ENCODE assay signal across 16 cellular contexts in genomic region chr5:118017536-118017935, GRCh38.
"Had no signal": no experiment of that assay in that cellular context is flagged by ENCODE, and none has a peak within 500 bp of the region (broad histone marks: within the 10 kb centered on the region; RNA-seq: fewer than 3 reads in every experiment).

No MANE protein-coding gene starts in this region.

- H3K9me3 ChIP-seq: gastrocnemius medialis, left ventricle myocardium inferior, lower lobe of right lung, neutrophil had no signal

- H3K4me3 ChIP-seq: coronary artery, gastrocnemius medialis, left ventricle myocardium inferior, lower lobe of right lung, smooth muscle cell had no signal

- H3K4me3 Mint-ChIP-seq: naive B cell; nephron progenitor cell; stimulated activated memory B cell treated with anti-CD40 and anti-IgM and Interleukin-4, amounts not matched to agents 10 μg/mL and 1 μg/mL and 100 μg/mL, for 72 hours; stimulated activated naive CD8-positive, alpha-beta T cell treated with anti-CD3 and anti-CD28 coated beads, Interleukin-15, Interleukin-2, amounts not matched to agents 100 ng/mL and 50 ng/mL, for 24 hours; type B pancreatic cell had no signal

- H3K36me3 Mint-ChIP-seq: naive B cell; stimulated activated memory B cell treated with anti-CD40 and anti-IgM and Interleukin-4, amounts not matched to agents 10 μg/mL and 1 μg/mL and 100 μg/mL, for 72 hours; type B pancreatic cell had no signal

- H3K27ac ChIP-seq: coronary artery, gastrocnemius medialis, left ventricle myocardium inferior, lower lobe of right lung, neutrophil had no signal

- H3K4me2 ChIP-seq: smooth muscle cell had no signal

- H3K4me1 ChIP-seq: gastrocnemius medialis, left ventricle myocardium inferior, lower lobe of right lung had no signal

- H3K9me3 Mint-ChIP-seq: nephron progenitor cell; stimulated activated memory B cell treated with anti-CD40 and anti-IgM and Interleukin-4, amounts not matched to agents 10 μg/mL and 1 μg/mL and 100 μg/mL, for 72 hours; stimulated activated naive CD8-positive, alpha-beta T cell treated with anti-CD3 and anti-CD28 coated beads, Interleukin-15, Interleukin-2, amounts not matched to agents 100 ng/mL and 50 ng/mL, for 24 hours; type B pancreatic cell had no signal

- ATAC-seq: gastrocnemius medialis; left cardiac atrium; lower lobe of right lung; right cardiac atrium; stimulated activated memory B cell treated with anti-CD40 and anti-IgM and Interleukin-4, amounts not matched to agents 10 μg/mL and 1 μg/mL and 100 μg/mL, for 72 hours had no signal

- H3K36me3 ChIP-seq: gastrocnemius medialis, left ventricle myocardium inferior, lower lobe of right lung, neutrophil had no signal

- DNase-seq: effector CD8-positive, alpha-beta T cell; gastrocnemius medialis; left cardiac atrium; left ventricle myocardium inferior; lower lobe of right lung; mesenchymal stem cell; naive B cell; nephron progenitor cell; right cardiac atrium; stimulated activated CD4-positive, alpha-beta T cell treated with anti-CD3 and anti-CD28 coated beads, Interleukin-4, amount 100 ng/mL, for 1 hour had no signal

- H3K27ac Mint-ChIP-seq: naive B cell; nephron progenitor cell; stimulated activated memory B cell treated with anti-CD40 and anti-IgM and Interleukin-4, amounts not matched to agents 10 μg/mL and 1 μg/mL and 100 μg/mL, for 72 hours; stimulated activated naive CD8-positive, alpha-beta T cell treated with anti-CD3 and anti-CD28 coated beads, Interleukin-15, Interleukin-2, amounts not matched to agents 100 ng/mL and 50 ng/mL, for 24 hours; type B pancreatic cell had no signal

- H3K27me3 Mint-ChIP-seq: naive B cell; stimulated activated memory B cell treated with anti-CD40 and anti-IgM and Interleukin-4, amounts not matched to agents 10 μg/mL and 1 μg/mL and 100 μg/mL, for 72 hours; stimulated activated naive CD8-positive, alpha-beta T cell treated with anti-CD3 and anti-CD28 coated beads, Interleukin-15, Interleukin-2, amounts not matched to agents 100 ng/mL and 50 ng/mL, for 24 hours; type B pancreatic cell had no signal

- H3K27me3 ChIP-seq: gastrocnemius medialis, neutrophil had no signal

- H3K4me1 Mint-ChIP-seq: naive B cell; nephron progenitor cell; stimulated activated memory B cell treated with anti-CD40 and anti-IgM and Interleukin-4, amounts not matched to agents 10 μg/mL and 1 μg/mL and 100 μg/mL, for 72 hours had no signal
